ENCODE assay signal across 17 cellular contexts in the genomic region with DNA sequence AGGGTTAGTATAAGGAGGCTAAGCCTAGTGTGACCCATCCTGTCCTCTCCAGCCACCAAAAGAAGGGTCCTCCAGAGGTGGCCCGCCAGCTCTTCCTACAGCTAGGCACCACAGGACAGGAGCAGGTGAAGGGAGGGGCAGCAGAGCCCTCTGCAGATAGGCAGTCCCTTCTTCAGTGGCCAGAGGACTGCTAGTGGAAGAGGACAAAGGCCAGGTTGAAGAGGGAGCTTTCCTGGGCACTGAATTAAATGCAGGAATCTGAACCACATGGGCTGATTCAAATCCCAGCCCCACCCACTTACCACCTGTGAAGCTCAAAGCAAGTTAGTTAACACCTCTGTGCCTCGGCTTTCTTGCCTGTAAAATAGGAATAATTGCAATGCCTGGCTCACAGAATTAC.
"Had no signal": no experiment of that assay in that cellular context is flagged by ENCODE, and none has a peak within 500 bp of the region (broad histone marks: within the 10 kb centered on the region; RNA-seq: fewer than 3 reads in every experiment).

No MANE protein-coding gene starts in this region.

- H3K9me3 ChIP-seq: esophagus squamous epithelium, prostate gland, right lobe of liver, tibial artery, upper lobe of left lung, uterus had no signal

- ATAC-seq: effector memory CD8-positive, alpha-beta T cell; left colon; left ventricle myocardium superior; right lobe of liver; stimulated activated memory B cell treated with anti-CD40 and anti-IgM and Interleukin-4, amounts not matched to agents 10 μg/mL and 1 μg/mL and 100 μg/mL, for 72 hours had no signal

- H3K36me3 ChIP-seq: esophagus squamous epithelium, prostate gland, right lobe of liver, tibial artery, upper lobe of left lung, uterus had no signal

- H3K4me3 ChIP-seq: esophagus squamous epithelium, lung, prostate gland, right lobe of liver, tibial artery, upper lobe of left lung, uterus had no signal

- H3K4me1 ChIP-seq: esophagus squamous epithelium, parathyroid adenoma, prostate gland, right lobe of liver, tibial artery, upper lobe of left lung, uterus had no signal

- DNase-seq: effector memory CD8-positive, alpha-beta T cell; esophagus squamous epithelium; foreskin fibroblast; left colon; left ventricle myocardium superior; mesenchymal stem cell; naive B cell; right lobe of liver; stimulated activated CD4-positive, alpha-beta T cell treated with anti-CD3 and anti-CD28 coated beads, Interleukin-1b, Interleukin-23, amount 100 ng/mL, for 48 hours; stimulated activated CD4-positive, alpha-beta T cell treated with anti-CD3 and anti-CD28 coated beads, Interleukin-4, amount 100 ng/mL, for 24 hours; tibial artery; upper lobe of left lung; uterus had no signal

- H3K27me3 ChIP-seq: right lobe of liver, upper lobe of left lung, uterus had no signal

- H3K27ac ChIP-seq: esophagus squamous epithelium, parathyroid adenoma, prostate gland, right lobe of liver, tibial artery, upper lobe of left lung, uterus had no signal
